33 cellular contexts compared by ENCODE assay signal in the genomic region with DNA sequence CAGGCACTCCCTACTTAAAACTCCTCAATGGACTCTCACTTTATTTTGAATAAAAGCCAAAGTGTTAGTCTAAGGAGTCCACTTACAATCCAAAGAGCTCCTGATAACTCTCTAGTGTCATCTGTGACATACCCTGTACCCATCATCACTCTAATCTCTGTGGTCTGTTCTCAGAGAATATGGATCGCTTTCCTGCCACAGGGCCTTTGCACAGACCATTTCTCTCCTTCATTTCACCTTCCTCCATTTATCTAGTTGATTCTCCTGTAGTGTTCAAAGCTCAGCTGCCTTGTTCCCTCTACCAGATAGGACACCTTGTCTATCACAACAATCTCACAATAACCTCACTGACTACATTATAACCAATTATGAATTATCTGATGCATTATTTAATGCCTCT.
"Had no signal": no experiment of that assay in that cellular context is flagged by ENCODE, and none has a peak within 500 bp of the region (broad histone marks: within the 10 kb centered on the region; RNA-seq: fewer than 3 reads in every experiment).

No MANE protein-coding gene starts in this region.

- H3K4me3 Mint-ChIP-seq: activated B cell treated with CpG ODN at 0.5 μM for 24 hours; activated CD8-positive, alpha-beta T cell treated with anti-CD3 and anti-CD28 coated beads for 36 hours; activated naive CD8-positive, alpha-beta T cell; activated T-cell treated with anti-CD3 and anti-CD28 coated beads, Interleukin-2, amount 50 U/mL, for 4 hours; activated T-helper 17 cell treated with anti-CD3 and anti-CD28 coated beads, Interleukin-2, amount 50 U/mL, for 72 hours; central memory CD8-positive, alpha-beta T cell; effector memory CD8-positive, alpha-beta T cell; T-helper 17 cell; T-helper 2 cell treated with Interferon-gamma antibody and Interleukin-4, amounts not matched to agents 5 μg/mL and 100 μg/mL, for 36 hours had no signal

- H3K27ac Mint-ChIP-seq: activated B cell treated with CpG ODN at 0.5 μM for 24 hours; activated CD8-positive, alpha-beta T cell treated with anti-CD3 and anti-CD28 coated beads for 36 hours; activated naive CD8-positive, alpha-beta T cell; activated T-helper 17 cell treated with anti-CD3 and anti-CD28 coated beads, Interleukin-2, amount 50 U/mL, for 72 hours; effector memory CD8-positive, alpha-beta T cell; T-helper 17 cell; T-helper 2 cell treated with Interferon-gamma antibody and Interleukin-4, amounts not matched to agents 5 μg/mL and 100 μg/mL, for 36 hours had no signal

- H3K4me1 Mint-ChIP-seq: activated B cell treated with CpG ODN at 0.5 μM for 24 hours; activated T-helper 17 cell treated with anti-CD3 and anti-CD28 coated beads, Interleukin-2, amount 50 U/mL, for 72 hours; central memory CD8-positive, alpha-beta T cell had no signal

- H3K27me3 ChIP-seq: brain microvascular endothelial cell, esophagus muscularis mucosa, gastrocnemius medialis, heart left ventricle had no signal

- H3K4me3 ChIP-seq: esophagus muscularis mucosa, gastrocnemius medialis, heart left ventricle had no signal

- H3K27me3 Mint-ChIP-seq: activated CD8-positive, alpha-beta T cell treated with anti-CD3 and anti-CD28 coated beads for 36 hours; activated T-helper 17 cell treated with anti-CD3 and anti-CD28 coated beads, Interleukin-2, amount 50 U/mL, for 72 hours had no signal

- H3K27ac ChIP-seq: brain microvascular endothelial cell, esophagus muscularis mucosa, foreskin keratinocyte, gastrocnemius medialis, heart left ventricle, WERI-Rb-1 had no signal

- H3K36me3 Mint-ChIP-seq: activated naive CD8-positive, alpha-beta T cell had no signal

- H3K36me3 ChIP-seq: brain microvascular endothelial cell, esophagus muscularis mucosa, gastrocnemius medialis, heart left ventricle, WERI-Rb-1 had no signal

- H3K9me3 Mint-ChIP-seq: activated B cell treated with CpG ODN at 0.5 μM for 24 hours; activated CD8-positive, alpha-beta T cell treated with anti-CD3 and anti-CD28 coated beads for 36 hours; activated T-cell treated with anti-CD3 and anti-CD28 coated beads, Interleukin-2, amount 50 U/mL, for 4 hours; activated T-helper 17 cell treated with anti-CD3 and anti-CD28 coated beads, Interleukin-2, amount 50 U/mL, for 72 hours; central memory CD8-positive, alpha-beta T cell; effector memory CD8-positive, alpha-beta T cell; T-helper 2 cell treated with Interferon-gamma antibody and Interleukin-4, amounts not matched to agents 5 μg/mL and 100 μg/mL, for 36 hours had no signal

- H3K9me3 ChIP-seq: esophagus muscularis mucosa, gastrocnemius medialis, heart left ventricle had no signal

- DNase-seq: activated B cell treated with CpG ODN at 0.5 μM for 24 hours; activated CD4-positive, alpha-beta T cell treated with anti-CD3 and anti-CD28 coated beads for 48 hours; activated CD4-positive, alpha-beta T cell treated with anti-CD3 and anti-CD28 coated beads, Interleukin-2, amount 50 U/mL, for 1 hour; activated CD4-positive, alpha-beta T cell treated with anti-CD3 and anti-CD28 coated beads, Interleukin-2, amount 50 U/mL, for 48 hours; activated CD8-positive, alpha-beta memory T cell treated with anti-CD3 and anti-CD28 coated beads for 24 hours; activated CD8-positive, alpha-beta T cell treated with anti-CD3 and anti-CD28 coated beads for 36 hours; activated effector memory CD4-positive, alpha-beta T cell treated with Interleukin-2 at 50 U/mL for 16 hours; activated gamma-delta T cell treated with Interleukin-2 at 50 U/mL for 16 hours; activated naive CD4-positive, alpha-beta T cell treated with anti-CD3 and anti-CD28 coated beads, Interleukin-2, amount 50 U/mL, for 16 hours; activated naive CD4-positive, alpha-beta T cell treated with Interleukin-2 at 50 U/mL for 16 hours; activated T-cell treated with anti-CD3 and anti-CD28 coated beads, Interleukin-2, amount 50 U/mL, for 4 hours; amniotic stem cell; anterior cingulate cortex; cortex of kidney; effector CD4-positive, alpha-beta T cell; effector memory CD8-positive, alpha-beta T cell; erythroblast; gastrocnemius medialis; glutamatergic neuron; heart left ventricle; T-helper 17 cell; WERI-Rb-1 had no signal

- FAIRE-seq: astrocyte, bronchial epithelial cell, colon had no signal

- H3K4me1 ChIP-seq: foreskin keratinocyte had no signal

- ATAC-seq: activated CD4-positive, CD25-positive, alpha-beta regulatory T cell treated with anti-CD3 and anti-CD28 coated beads, Interleukin-2, amount 50 U/mL, for 24 hours; activated CD8-positive, alpha-beta T cell treated with anti-CD3 and anti-CD28 coated beads for 36 hours; activated T-cell treated with anti-CD3 and anti-CD28 coated beads, Interleukin-2, amount 50 U/mL, for 4 hours; activated T-helper 17 cell treated with anti-CD3 and anti-CD28 coated beads, Interleukin-2, amount 50 U/mL, for 72 hours; effector memory CD8-positive, alpha-beta T cell; foreskin keratinocyte; gastrocnemius medialis; heart left ventricle; T-helper 17 cell had no signal
